In genomic region chr7:123673137-123673732, GRCh38 we compare ENCODE assay signal across 11 cellular contexts. TPM values are rescaled to one million over a fixed set of nuclear protein-coding genes. Genes with fewer than 3 reads are reported as not detected.
"Had no signal": no experiment of that assay in that cellular context is flagged by ENCODE, and none has a peak within 500 bp of the region (broad histone marks: within the 10 kb centered on the region; RNA-seq: fewer than 3 reads in every experiment).

No MANE protein-coding gene starts in this region.

- H3K27me3 ChIP-seq: breast epithelium, ovary, vagina had no signal

- H3K4me1 ChIP-seq: breast epithelium had no signal

- H3K9me3 Mint-ChIP-seq: activated CD4-positive, alpha-beta memory T cell treated with anti-CD3 and anti-CD28 coated beads for 36 hours; activated naive CD8-positive, alpha-beta T cell treated with anti-CD3 and anti-CD28 coated beads, Interleukin-2, amount 10 ng/mL, durations not matched to agents 7 days and 5 days had no signal

- H3K9me3 ChIP-seq: breast epithelium, ovary, vagina had no signal

- H3K4me1 Mint-ChIP-seq: activated naive CD8-positive, alpha-beta T cell treated with anti-CD3 and anti-CD28 coated beads, Interleukin-2, amount 10 ng/mL, durations not matched to agents 7 days and 5 days had no signal

- H3K4me3 Mint-ChIP-seq: activated CD4-positive, alpha-beta memory T cell treated with anti-CD3 and anti-CD28 coated beads for 36 hours; activated naive CD8-positive, alpha-beta T cell treated with anti-CD3 and anti-CD28 coated beads, Interleukin-2, amount 10 ng/mL, durations not matched to agents 7 days and 5 days had no signal

- H3K36me3 ChIP-seq: breast epithelium, ovary, vagina had no signal

- H3K27me3 Mint-ChIP-seq: activated CD4-positive, alpha-beta memory T cell treated with anti-CD3 and anti-CD28 coated beads for 36 hours; activated naive CD8-positive, alpha-beta T cell treated with anti-CD3 and anti-CD28 coated beads, Interleukin-2, amount 10 ng/mL, durations not matched to agents 7 days and 5 days had no signal

- H3K4me3 ChIP-seq: breast epithelium, ovary, smooth muscle cell, vagina had no signal

- H3K27ac ChIP-seq: ovary, VCaP had no signal

- DNase-seq: activated CD4-positive, alpha-beta memory T cell treated with anti-CD3 and anti-CD28 coated beads for 36 hours; activated naive CD8-positive, alpha-beta T cell treated with anti-CD3 and anti-CD28 coated beads, Interleukin-2, amount 10 ng/mL, durations not matched to agents 7 days and 5 days; anterior cingulate cortex; ovary; T-helper 1 cell had no signal

- H3K27ac Mint-ChIP-seq: activated CD4-positive, alpha-beta memory T cell treated with anti-CD3 and anti-CD28 coated beads for 36 hours; activated naive CD8-positive, alpha-beta T cell treated with anti-CD3 and anti-CD28 coated beads, Interleukin-2, amount 10 ng/mL, durations not matched to agents 7 days and 5 days had no signal

- H3K36me3 Mint-ChIP-seq: activated CD4-positive, alpha-beta memory T cell treated with anti-CD3 and anti-CD28 coated beads for 36 hours; activated naive CD8-positive, alpha-beta T cell treated with anti-CD3 and anti-CD28 coated beads, Interleukin-2, amount 10 ng/mL, durations not matched to agents 7 days and 5 days had no signal

- H3K4me2 ChIP-seq: smooth muscle cell had no signal

RNA-seq across cellular contexts. Expression of gene LMOD2, which starts 17.6 kb away (rescaled TPM):
- total RNA-seq: activated CD4-positive, alpha-beta memory T cell treated with anti-CD3 and anti-CD28 coated beads for 36 hours; activated naive CD8-positive, alpha-beta T cell treated with anti-CD3 and anti-CD28 coated beads, Interleukin-2, amount 10 ng/mL, durations not matched to agents 7 days and 5 days; breast epithelium; endothelial cell of umbilical vein; smooth muscle cell; vagina had no signal
- polyA plus RNA-seq: endothelial cell of umbilical vein, neural cell had no signal
